ENCODE assay signal across 25 cellular contexts in genomic region chr22:46405925-46406324, GRCh38.
"Had no signal": no experiment of that assay in that cellular context is flagged by ENCODE, and none has a peak within 500 bp of the region (broad histone marks: within the 10 kb centered on the region; RNA-seq: fewer than 3 reads in every experiment).

No MANE protein-coding gene starts in this region.

- H3K27me3 Mint-ChIP-seq: activated naive CD8-positive, alpha-beta T cell; activated T-helper 17 cell treated with anti-CD3 and anti-CD28 coated beads, Interleukin-2, amount 50 U/mL, for 72 hours; T-helper 17 cell had no signal

- H3K4me1 ChIP-seq: breast epithelium had no signal

- H3K36me3 Mint-ChIP-seq: activated naive CD8-positive, alpha-beta T cell had no signal

- H3K4me1 Mint-ChIP-seq: activated CD4-positive, alpha-beta T cell treated with anti-CD3 and anti-CD28 coated beads, Interleukin-2, amount 10 ng/mL, durations not matched to agents 24 days and 14 days; activated T-helper 17 cell treated with anti-CD3 and anti-CD28 coated beads, Interleukin-2, amount 50 U/mL, for 72 hours had no signal

- H3K9me3 Mint-ChIP-seq: activated CD4-positive, alpha-beta T cell treated with anti-CD3 and anti-CD28 coated beads, Interleukin-2, amount 10 ng/mL, durations not matched to agents 24 days and 14 days; activated naive CD4-positive, alpha-beta T cell treated with anti-CD3 and anti-CD28 coated beads for 36 hours; activated T-helper 17 cell treated with anti-CD3 and anti-CD28 coated beads, Interleukin-2, amount 50 U/mL, for 72 hours; WTC11 had no signal

- H3K27ac Mint-ChIP-seq: activated CD4-positive, alpha-beta T cell treated with anti-CD3 and anti-CD28 coated beads, Interleukin-2, amount 10 ng/mL, durations not matched to agents 24 days and 14 days; activated naive CD4-positive, alpha-beta T cell treated with anti-CD3 and anti-CD28 coated beads for 36 hours; activated naive CD8-positive, alpha-beta T cell; activated T-helper 17 cell treated with anti-CD3 and anti-CD28 coated beads, Interleukin-2, amount 50 U/mL, for 72 hours; T-helper 17 cell had no signal

- H3K9me3 ChIP-seq: breast epithelium had no signal

- H3K27me3 ChIP-seq: breast epithelium had no signal

- ATAC-seq: activated T-helper 17 cell treated with anti-CD3 and anti-CD28 coated beads, Interleukin-2, amount 50 U/mL, for 72 hours; PC-3; T-helper 17 cell; WTC11 had no signal

- H3K27ac ChIP-seq: breast epithelium had no signal

- DNase-seq: activated CD4-positive, alpha-beta T cell treated with anti-CD3 and anti-CD28 coated beads for 1 hour; activated CD4-positive, alpha-beta T cell treated with anti-CD3 and anti-CD28 coated beads, Interleukin-2, amount 10 ng/mL, durations not matched to agents 24 days and 14 days; activated CD4-positive, alpha-beta T cell treated with anti-CD3 and anti-CD28 coated beads, Interleukin-2, amount 50 U/mL, for 48 hours; activated gamma-delta T cell; activated naive CD4-positive, alpha-beta T cell treated with anti-CD3 and anti-CD28 coated beads for 36 hours; activated T-cell treated with anti-CD3 and anti-CD28 coated beads for 4 hours; activated T-cell treated with anti-CD3 and anti-CD28 coated beads, Interleukin-2, amount 50 U/mL, for 48 hours; amygdala; central memory CD4-positive, alpha-beta T cell; KG1; NCI-H1048; NCI-H146; NCI-H1930; NCI-H2171; NCI-H2227 treated with DMSO at 0.1 percent for 48 hours; NCI-H526; NCI-H82; PC-3; SIG-M5; T-helper 17 cell; T-helper 9 cell had no signal

- H3K4me3 Mint-ChIP-seq: activated CD4-positive, alpha-beta T cell treated with anti-CD3 and anti-CD28 coated beads, Interleukin-2, amount 10 ng/mL, durations not matched to agents 24 days and 14 days; activated naive CD4-positive, alpha-beta T cell treated with anti-CD3 and anti-CD28 coated beads for 36 hours; activated naive CD8-positive, alpha-beta T cell; activated T-helper 17 cell treated with anti-CD3 and anti-CD28 coated beads, Interleukin-2, amount 50 U/mL, for 72 hours; T-helper 17 cell; WTC11 had no signal
